ENCODE assay signal across 12 cellular contexts in genomic region chr4:76342191-76342590, GRCh38.
"Had no signal": no experiment of that assay in that cellular context is flagged by ENCODE, and none has a peak within 500 bp of the region (broad histone marks: within the 10 kb centered on the region; RNA-seq: fewer than 3 reads in every experiment).

No MANE protein-coding gene starts in this region.

- H3K27ac ChIP-seq: tibial nerve had no signal

- ATAC-seq: mucosa of descending colon; natural killer cell; right cardiac atrium; stimulated activated naive B cell treated with anti-CD40 and anti-IgM and Interleukin-4, amounts not matched to agents 10 μg/mL and 1 μg/mL and 100 μg/mL, for 72 hours had no signal

- H3K4me3 ChIP-seq: mucosa of descending colon, tibial nerve had no signal

- H3K9me3 ChIP-seq: mucosa of descending colon had no signal

- DNase-seq: activated CD4-positive, alpha-beta T cell treated with anti-CD3 and anti-CD28 coated beads, Interleukin-2, amount 10 ng/mL, durations not matched to agents 7 days and 5 days; activated CD4-positive, CD25-positive, alpha-beta regulatory T cell; activated naive CD4-positive, alpha-beta T cell treated with anti-CD3 and anti-CD28 coated beads, Interleukin-2, amount 50 U/mL, for 16 hours; cortex of kidney; effector CD8-positive, alpha-beta T cell; kidney; mucosa of descending colon; natural killer cell; right cardiac atrium; stimulated activated naive B cell treated with anti-CD40 and anti-IgM and Interleukin-4, amounts not matched to agents 10 μg/mL and 1 μg/mL and 100 μg/mL, for 72 hours; T-helper 2 cell had no signal

- H3K36me3 ChIP-seq: tibial nerve had no signal

- H3K4me1 ChIP-seq: tibial nerve had no signal

- H3K27me3 ChIP-seq: tibial nerve had no signal
